In genomic region chr7:124651136-124651535, GRCh38 we compare ENCODE assay signal across 23 cellular contexts.
"Had no signal": no experiment of that assay in that cellular context is flagged by ENCODE, and none has a peak within 500 bp of the region (broad histone marks: within the 10 kb centered on the region; RNA-seq: fewer than 3 reads in every experiment).

No MANE protein-coding gene starts in this region.

- H3K4me2 ChIP-seq: hepatocyte had no signal

- H2AFZ ChIP-seq: hepatocyte had no signal

- H3K4me1 ChIP-seq: esophagus muscularis mucosa, foreskin keratinocyte, gastroesophageal sphincter, heart left ventricle, left lung, lower lobe of right lung had no signal

- DNase-seq: dermis blood vessel endothelial cell; dorsolateral prefrontal cortex; effector CD4-positive, alpha-beta T cell; effector memory CD4-positive, alpha-beta T cell; foreskin keratinocyte; heart left ventricle; hypothalamus; immature natural killer cell; islet precursor cell; kidney; kidney glomerular epithelial cell; left lung; left ventricle myocardium superior; lower lobe of right lung; mesenchymal stem cell; mucosa of descending colon had no signal

- H3K4me3 ChIP-seq: coronary artery, dorsolateral prefrontal cortex, esophagus muscularis mucosa, gastroesophageal sphincter, heart left ventricle, hepatocyte, left lung, lower lobe of right lung, mucosa of descending colon had no signal

- H3K9me3 ChIP-seq: esophagus muscularis mucosa, gastroesophageal sphincter, heart left ventricle, left lung, lower lobe of right lung, mucosa of descending colon had no signal

- H3K36me3 ChIP-seq: esophagus muscularis mucosa, gastroesophageal sphincter, heart left ventricle, left lung, lower lobe of right lung had no signal

- H3K27me3 ChIP-seq: dorsolateral prefrontal cortex, esophagus muscularis mucosa, foreskin keratinocyte, gastroesophageal sphincter, heart left ventricle, hepatocyte, left lung had no signal

- FAIRE-seq: colon, endothelial cell of umbilical vein, frontal cortex, kidney had no signal

- H3K27ac ChIP-seq: coronary artery, dorsolateral prefrontal cortex, esophagus muscularis mucosa, foreskin keratinocyte, gastroesophageal sphincter, heart left ventricle, hepatocyte, left lung, lower lobe of right lung had no signal

- H3K79me2 ChIP-seq: hepatocyte had no signal
